In genomic region chr19:18522862-18523440, GRCh38 we compare ENCODE assay signal across 1 cellular context.
TF ChIP-seq lines count a peak whose summit lies in the region.
"Not testable (repeated sequence)": the region's sequence is repeated elsewhere in the genome, so short reads cannot be mapped to it uniquely, and the experiment has no call there.

No MANE protein-coding gene starts in this region.

TF ChIP-seq in K562, 482 proteins besides CTCF, POLR2A, EP300 and RAD21:
- TF ChIP-seq ARNT (IDR thresholded peaks at IDR 0.05): peak; percentile 70 to 82
- peak; percentile 65 for TF ChIP-seq DPF2 (IDR thresholded peaks at IDR 0.05)
- 0 out of 2 replicates have a peak, but pooled peaks have one; percentile 10 for TF ChIP-seq TAL1 (IDR thresholded peaks at IDR 0.05)
- peak; percentile 28 for TF ChIP-seq PHF20 (IDR thresholded peaks at IDR 0.05; ENCODE audit: partially characterized antibody)
- peak; percentile 98 for TF ChIP-seq HDAC2 (IDR thresholded peaks at IDR 0.05)
- TF ChIP-seq, protein P1, sequence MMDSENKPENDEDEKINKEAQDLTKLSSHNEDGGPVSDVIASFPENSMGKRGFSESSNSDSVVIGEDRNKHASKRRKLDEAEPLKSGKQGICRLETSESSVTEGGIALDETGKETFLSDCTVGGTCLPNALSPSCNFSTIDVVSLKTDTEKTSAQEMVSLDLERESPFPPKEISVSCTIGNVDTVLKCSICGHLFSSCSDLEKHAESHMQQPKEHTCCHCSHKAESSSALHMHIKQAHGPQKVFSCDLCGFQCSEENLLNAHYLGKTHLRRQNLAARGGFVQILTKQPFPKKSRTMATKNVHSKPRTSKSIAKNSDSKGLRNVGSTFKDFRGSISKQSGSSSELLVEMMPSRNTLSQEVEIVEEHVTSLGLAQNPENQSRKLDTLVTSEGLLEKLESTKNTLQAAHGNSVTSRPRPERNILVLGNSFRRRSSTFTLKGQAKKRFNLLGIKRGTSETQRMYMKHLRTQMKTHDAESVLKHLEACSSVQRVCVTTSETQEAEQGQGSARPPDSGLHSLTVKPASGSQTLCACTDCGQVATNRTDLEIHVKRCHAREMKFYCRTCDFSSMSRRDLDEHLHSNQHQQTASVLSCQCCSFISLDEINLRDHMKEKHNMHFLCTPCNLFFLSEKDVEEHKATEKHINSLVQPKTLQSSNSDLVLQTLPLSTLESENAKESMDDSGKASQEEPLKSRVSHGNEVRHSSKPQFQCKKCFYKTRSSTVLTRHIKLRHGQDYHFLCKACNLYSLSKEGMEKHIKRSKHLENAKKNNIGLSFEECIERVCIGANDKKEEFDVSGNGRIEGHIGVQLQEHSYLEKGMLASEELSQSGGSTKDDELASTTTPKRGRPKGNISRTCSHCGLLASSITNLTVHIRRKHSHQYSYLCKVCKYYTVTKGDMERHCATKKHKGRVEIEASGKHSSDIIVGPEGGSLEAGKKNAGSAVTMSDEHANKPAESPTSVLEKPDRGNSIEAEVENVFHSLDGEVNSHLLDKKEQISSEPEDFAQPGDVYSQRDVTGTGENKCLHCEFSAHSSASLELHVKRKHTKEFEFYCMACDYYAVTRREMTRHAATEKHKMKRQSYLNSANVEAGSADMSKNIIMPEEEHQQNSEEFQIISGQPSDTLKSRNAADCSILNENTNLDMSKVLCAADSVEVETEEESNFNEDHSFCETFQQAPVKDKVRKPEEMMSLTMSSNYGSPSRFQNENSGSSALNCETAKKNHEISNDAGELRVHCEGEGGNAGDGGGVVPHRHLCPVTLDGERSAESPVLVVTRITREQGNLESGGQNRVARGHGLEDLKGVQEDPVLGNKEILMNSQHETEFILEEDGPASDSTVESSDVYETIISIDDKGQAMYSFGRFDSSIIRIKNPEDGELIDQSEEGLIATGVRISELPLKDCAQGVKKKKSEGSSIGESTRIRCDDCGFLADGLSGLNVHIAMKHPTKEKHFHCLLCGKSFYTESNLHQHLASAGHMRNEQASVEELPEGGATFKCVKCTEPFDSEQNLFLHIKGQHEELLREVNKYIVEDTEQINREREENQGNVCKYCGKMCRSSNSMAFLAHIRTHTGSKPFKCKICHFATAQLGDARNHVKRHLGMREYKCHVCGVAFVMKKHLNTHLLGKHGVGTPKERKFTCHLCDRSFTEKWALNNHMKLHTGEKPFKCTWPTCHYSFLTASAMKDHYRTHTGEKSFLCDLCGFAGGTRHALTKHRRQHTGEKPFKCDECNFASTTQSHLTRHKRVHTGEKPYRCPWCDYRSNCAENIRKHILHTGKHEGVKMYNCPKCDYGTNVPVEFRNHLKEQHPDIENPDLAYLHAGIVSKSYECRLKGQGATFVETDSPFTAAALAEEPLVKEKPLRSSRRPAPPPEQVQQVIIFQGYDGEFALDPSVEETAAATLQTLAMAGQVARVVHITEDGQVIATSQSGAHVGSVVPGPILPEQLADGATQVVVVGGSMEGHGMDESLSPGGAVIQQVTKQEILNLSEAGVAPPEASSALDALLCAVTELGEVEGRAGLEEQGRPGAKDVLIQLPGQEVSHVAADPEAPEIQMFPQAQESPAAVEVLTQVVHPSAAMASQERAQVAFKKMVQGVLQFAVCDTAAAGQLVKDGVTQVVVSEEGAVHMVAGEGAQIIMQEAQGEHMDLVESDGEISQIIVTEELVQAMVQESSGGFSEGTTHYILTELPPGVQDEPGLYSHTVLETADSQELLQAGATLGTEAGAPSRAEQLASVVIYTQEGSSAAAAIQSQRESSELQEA (IDR thresholded peaks at IDR 0.05; ENCODE audit: low read depth): 0 out of 2 replicates have a peak, but pooled peaks have one; percentile 16
- TF ChIP-seq TRIM24 (IDR thresholded peaks at IDR 0.05): peak; percentile 39 to 56; a peak in 2 of 4 replicates
- 0 out of 2 replicates have a peak, but pooled peaks have one; percentile 76 for TF ChIP-seq PTBP1 (IDR thresholded peaks at IDR 0.05; ENCODE audit: low read depth, low read length)
- peak; percentile 100 for TF ChIP-seq ZNF121 (CRISPR knock-in tag; conservative IDR thresholded peaks at IDR 0.05)
- peak; percentile 19; the same call in 1 of the 2 replicates for TF ChIP-seq HDGF (IDR thresholded peaks at IDR 0.05)
- 0 out of 2 replicates have a peak, but pooled peaks have one; percentile 60 for TF ChIP-seq LARP7 (IDR thresholded peaks at IDR 0.05)
- 0 out of 2 replicates have a peak, but pooled peaks have one; percentile 13 for TF ChIP-seq ARID2 (IDR thresholded peaks at IDR 0.05)
- peak in 1 of 2 experiments; percentile 71; a peak in 1 of 4 replicates for TF ChIP-seq RCOR1 (IDR thresholded peaks at IDR 0.05; ENCODE audit: borderline replicate concordance in 1 of 2, low read depth in 2 of 2, low read length in 2 of 2)
- TF ChIP-seq, protein P2, sequence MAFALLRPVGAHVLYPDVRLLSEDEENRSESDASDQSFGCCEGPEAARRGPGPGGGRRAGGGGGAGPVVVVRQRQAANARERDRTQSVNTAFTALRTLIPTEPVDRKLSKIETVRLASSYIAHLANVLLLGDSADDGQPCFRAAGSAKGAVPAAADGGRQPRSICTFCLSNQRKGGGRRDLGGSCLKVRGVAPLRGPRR (CRISPR knock-in tag; IDR thresholded peaks at IDR 0.05): 0 out of 2 replicates have a peak, but pooled peaks have one; percentile 46
- TF ChIP-seq MLLT1 (IDR thresholded peaks at IDR 0.05): peak; percentile 41 to 60; a peak in 1 of 4 replicates
- TF ChIP-seq ZNF143 (CRISPR knock-in tag; IDR thresholded peaks at IDR 0.05): peak; percentile 9; the same call in 1 of the 2 replicates
- 0 out of 2 replicates have a peak, but pooled peaks have one; percentile 11 for TF ChIP-seq TAF7 (tag; IDR thresholded peaks at IDR 0.05)
- TF ChIP-seq CBX3 (IDR thresholded peaks at IDR 0.05; ENCODE audit: borderline replicate concordance in 1 of 2, low read length in 2 of 2): peak in 1 of 2 experiments; percentile 52; a peak in 1 of 3 replicates
- 0 out of 2 replicates have a peak, but pooled peaks have one; percentile 67 for TF ChIP-seq HLTF (IDR thresholded peaks at IDR 0.05)
- 0 out of 2 replicates have a peak, but pooled peaks have one; percentile 4 for TF ChIP-seq EP400 (IDR thresholded peaks at IDR 0.05)
- TF ChIP-seq BCOR (IDR thresholded peaks at IDR 0.05): peak; percentile 99
- 0 out of 2 replicates have a peak, but pooled peaks have one; percentile 47 for TF ChIP-seq PYGO2 (tag; IDR thresholded peaks at IDR 0.05)
- TF ChIP-seq EHMT2 (IDR thresholded peaks at IDR 0.05): peak; percentile 1; the same call in 1 of the 2 replicates
- TF ChIP-seq SMARCA4 (IDR thresholded peaks at IDR 0.05): peak; percentile 61
- 0 out of 2 replicates have a peak, but pooled peaks have one; percentile 43 for TF ChIP-seq NFRKB (IDR thresholded peaks at IDR 0.05; ENCODE audit: low read depth)
- TF ChIP-seq HDAC1 (IDR thresholded peaks at IDR 0.05): peak in 1 of 2 experiments; percentile 32; a peak in 1 of 4 replicates
- peak; percentile 39; the same call in 1 of the 2 replicates for TF ChIP-seq TRIM28 (IDR thresholded peaks at IDR 0.05)
- peak; percentile 29 for TF ChIP-seq CHD4 (IDR thresholded peaks at IDR 0.05; ENCODE audit: insufficient read depth, insufficient replicate concordance, low read depth, low read length, poor library complexity, severe bottlenecking)
- TF ChIP-seq MTA2 (IDR thresholded peaks at IDR 0.05; ENCODE audit: low read depth): peak; percentile 24; the same call in 1 of the 2 replicates
- peak; percentile 50 for TF ChIP-seq BRD9 (IDR thresholded peaks at IDR 0.05; ENCODE audit: low read depth, partially characterized antibody)
- peak; percentile 69 for TF ChIP-seq ZNF384 (IDR thresholded peaks at IDR 0.05; ENCODE audit: low read depth, low read length)
- 0 out of 2 replicates have a peak, but pooled peaks have one; percentile 23 for TF ChIP-seq NFIC (IDR thresholded peaks at IDR 0.05)
- peak; percentile 32; the same call in 1 of the 2 replicates for TF ChIP-seq ZBTB40 (IDR thresholded peaks at IDR 0.05)
- not testable (repeated sequence) for TF ChIP-seq ZBTB40 (CRISPR knock-in tag; IDR thresholded peaks at IDR 0.05)
- peak in 2 of 3 experiments; percentile 65 to 85 for TF ChIP-seq YY1 (IDR thresholded peaks at IDR 0.05; ENCODE audit: borderline replicate concordance in 1 of 3, control insufficient read depth in 1 of 3, extremely low read depth in 1 of 3, insufficient read depth in 3 of 3, insufficient read length in 1 of 3, insufficient replicate concordance in 2 of 3, low read depth in 1 of 3, low read length in 2 of 3)
- TF ChIP-seq KDM1A (IDR thresholded peaks at IDR 0.05): peak in 1 of 2 experiments; percentile 89; a peak in 2 of 4 replicates
- peak; percentile 98 for TF ChIP-seq SMARCA5 (IDR thresholded peaks at IDR 0.05)
- peak; percentile 95 for TF ChIP-seq ZBTB33 (CRISPR knock-in tag; IDR thresholded peaks at IDR 0.05)
- peak; percentile 78; the same call in 1 of the 2 replicates for TF ChIP-seq CC2D1A (IDR thresholded peaks at IDR 0.05)
- TF ChIP-seq MIER1 (IDR thresholded peaks at IDR 0.05; ENCODE audit: low read depth): peak; percentile 67
TF ChIP-seq in K562: peak in this region for 39; not testable (repeated sequence) for 443.
